2 cellular contexts compared by ENCODE assay signal in genomic region chr12:109739747-109740693, GRCh38.
TF ChIP-seq lines count a peak whose summit lies in the region.

No MANE protein-coding gene starts in this region.

TF ChIP-seq in GM23338, 12 proteins besides CTCF, POLR2A, EP300 and RAD21 (continued from another document):
- TF ChIP-seq REST (IDR thresholded peaks at IDR 0.05; ENCODE audit: unreplicated experiment) (peak; percentile 11), NANOG (IDR thresholded peaks at IDR 0.05; ENCODE audit: borderline replicate concordance) (no peak)

TF ChIP-seq in HepG2, 621 proteins besides CTCF, POLR2A, EP300 and RAD21 (continued from another document):
- no peak for TF ChIP-seq ZUFSP (CRISPR knock-in tag; IDR thresholded peaks at IDR 0.05; ENCODE audit: borderline replicate concordance)
- TF ChIP-seq MIXL1 (CRISPR knock-in tag; IDR thresholded peaks at IDR 0.05) = no peak
- no peak for TF ChIP-seq ZNF224 (CRISPR knock-in tag; IDR thresholded peaks at IDR 0.05)
- TF ChIP-seq ZNF317 (CRISPR knock-in tag; IDR thresholded peaks at IDR 0.05) = no peak
- no peak for TF ChIP-seq GTF3A (CRISPR knock-in tag; conservative IDR thresholded peaks at IDR 0.05)
- TF ChIP-seq ZFAT (CRISPR knock-in tag; conservative IDR thresholded peaks at IDR 0.05) = no peak
- TF ChIP-seq GZF1 (CRISPR knock-in tag; IDR thresholded peaks at IDR 0.05) = no peak
- no peak for TF ChIP-seq KLF12 (CRISPR knock-in tag; IDR thresholded peaks at IDR 0.05; ENCODE audit: borderline replicate concordance)
- TF ChIP-seq AGO2 (optimal IDR thresholded peaks at IDR 0.05; ENCODE audit: low read depth, low read length) = no peak
- no peak for TF ChIP-seq PBX3 (CRISPR knock-in tag; IDR thresholded peaks at IDR 0.05; ENCODE audit: borderline replicate concordance)
- no peak for TF ChIP-seq PREB (CRISPR knock-in tag; IDR thresholded peaks at IDR 0.05)
- TF ChIP-seq MED8 (CRISPR knock-in tag; IDR thresholded peaks at IDR 0.05; ENCODE audit: insufficient replicate concordance) = no peak
- TF ChIP-seq ZNF839 (CRISPR knock-in tag; IDR thresholded peaks at IDR 0.05; ENCODE audit: borderline replicate concordance) = no peak
- TF ChIP-seq STAG1 (CRISPR knock-in tag; IDR thresholded peaks at IDR 0.05) = peak; percentile 52
- TF ChIP-seq ZMYM3 (CRISPR knock-in tag; IDR thresholded peaks at IDR 0.05) = peak; percentile 86
- no peak for TF ChIP-seq SP4 (CRISPR knock-in tag; IDR thresholded peaks at IDR 0.05)
- TF ChIP-seq DBP (CRISPR knock-in tag; IDR thresholded peaks at IDR 0.05; ENCODE audit: not compliant biosample characterization) = no peak
- TF ChIP-seq ZNF12 (CRISPR knock-in tag; IDR thresholded peaks at IDR 0.05) = no peak
- no peak for TF ChIP-seq CBFB (CRISPR knock-in tag; IDR thresholded peaks at IDR 0.05)
- no peak for TF ChIP-seq HOXA9 (CRISPR knock-in tag; IDR thresholded peaks at IDR 0.05; ENCODE audit: borderline replicate concordance)
- TF ChIP-seq ZNF629 (CRISPR knock-in tag; conservative IDR thresholded peaks at IDR 0.05) = peak; percentile 82
- no peak for TF ChIP-seq ZSCAN31 (CRISPR knock-in tag; IDR thresholded peaks at IDR 0.05; ENCODE audit: low read depth)
- no peak for TF ChIP-seq ZFP36 (IDR thresholded peaks at IDR 0.05; ENCODE audit: borderline replicate concordance, low read depth, low read length, partially characterized antibody)
- peak; percentile 43; the same call in 1 of the 2 replicates for TF ChIP-seq ZNF687 (CRISPR knock-in tag; IDR thresholded peaks at IDR 0.05)
- no peak for TF ChIP-seq ZNF557 (CRISPR knock-in tag; IDR thresholded peaks at IDR 0.05)
- no peak for TF ChIP-seq ZNF816 (CRISPR knock-in tag; IDR thresholded peaks at IDR 0.05; ENCODE audit: borderline replicate concordance)
- TF ChIP-seq TFDP1 (CRISPR knock-in tag; IDR thresholded peaks at IDR 0.05; ENCODE audit: borderline replicate concordance) = no peak
- no peak for TF ChIP-seq TFAP4 (IDR thresholded peaks at IDR 0.05; ENCODE audit: borderline replicate concordance, low read depth)
- peak; percentile 31; the same call in 1 of the 2 replicates for TF ChIP-seq MIER2 (CRISPR knock-in tag; IDR thresholded peaks at IDR 0.05)
- no peak for TF ChIP-seq ZNF580 (CRISPR knock-in tag; IDR thresholded peaks at IDR 0.05; ENCODE audit: borderline replicate concordance, low read depth)
- TF ChIP-seq ZNF552 (CRISPR knock-in tag; IDR thresholded peaks at IDR 0.05; ENCODE audit: borderline replicate concordance) = no peak
- no peak for TF ChIP-seq PRMT3 (CRISPR knock-in tag; IDR thresholded peaks at IDR 0.05; ENCODE audit: borderline replicate concordance, low read depth)
- 0 out of 2 replicates have a peak, but pooled peaks have one; percentile 16 for TF ChIP-seq KDM2A (CRISPR knock-in tag; IDR thresholded peaks at IDR 0.05; ENCODE audit: borderline replicate concordance, low read depth)
- TF ChIP-seq THYN1 (CRISPR knock-in tag; IDR thresholded peaks at IDR 0.05; ENCODE audit: borderline replicate concordance, low read depth) = no peak
- no peak for TF ChIP-seq POGZ (CRISPR knock-in tag; IDR thresholded peaks at IDR 0.05)
- no peak for TF ChIP-seq BCL6 (CRISPR knock-in tag; IDR thresholded peaks at IDR 0.05)
- TF ChIP-seq EEA1 (CRISPR knock-in tag; IDR thresholded peaks at IDR 0.05; ENCODE audit: borderline replicate concordance) = no peak
- TF ChIP-seq ZNF615 (CRISPR knock-in tag; IDR thresholded peaks at IDR 0.05; ENCODE audit: borderline replicate concordance) = no peak
- 0 out of 2 replicates have a peak, but pooled peaks have one; percentile 5 for TF ChIP-seq PATZ1 (CRISPR knock-in tag; IDR thresholded peaks at IDR 0.05)
- TF ChIP-seq FOXA1 (IDR thresholded peaks at IDR 0.05) = no peak
- 0 out of 2 replicates have a peak, but pooled peaks have one; percentile 5 for TF ChIP-seq FOXA1 (CRISPR knock-in tag; IDR thresholded peaks at IDR 0.05)
- 0 out of 2 replicates have a peak, but pooled peaks have one; percentile 11 for TF ChIP-seq ZMYM4 (CRISPR knock-in tag; IDR thresholded peaks at IDR 0.05)
- no peak for TF ChIP-seq XBP1 (CRISPR knock-in tag; IDR thresholded peaks at IDR 0.05)
- TF ChIP-seq NFRKB (IDR thresholded peaks at IDR 0.05) = no peak
- TF ChIP-seq GTF2F1 (IDR thresholded peaks at IDR 0.05; ENCODE audit: low read length) = no peak
- TF ChIP-seq KLF13 (CRISPR knock-in tag; IDR thresholded peaks at IDR 0.05) = no peak
- TF ChIP-seq NR1H2 (CRISPR knock-in tag; IDR thresholded peaks at IDR 0.05; ENCODE audit: borderline replicate concordance, low read depth) = no peak
- no peak for TF ChIP-seq NFE2 (CRISPR knock-in tag; IDR thresholded peaks at IDR 0.05)
- TF ChIP-seq ZNF768 (CRISPR knock-in tag; IDR thresholded peaks at IDR 0.05) = peak; percentile 98
- no peak for TF ChIP-seq ZSCAN20 (CRISPR knock-in tag; IDR thresholded peaks at IDR 0.05; ENCODE audit: borderline replicate concordance)
